ENCODE assay signal across 8 cellular contexts in the genomic region with DNA sequence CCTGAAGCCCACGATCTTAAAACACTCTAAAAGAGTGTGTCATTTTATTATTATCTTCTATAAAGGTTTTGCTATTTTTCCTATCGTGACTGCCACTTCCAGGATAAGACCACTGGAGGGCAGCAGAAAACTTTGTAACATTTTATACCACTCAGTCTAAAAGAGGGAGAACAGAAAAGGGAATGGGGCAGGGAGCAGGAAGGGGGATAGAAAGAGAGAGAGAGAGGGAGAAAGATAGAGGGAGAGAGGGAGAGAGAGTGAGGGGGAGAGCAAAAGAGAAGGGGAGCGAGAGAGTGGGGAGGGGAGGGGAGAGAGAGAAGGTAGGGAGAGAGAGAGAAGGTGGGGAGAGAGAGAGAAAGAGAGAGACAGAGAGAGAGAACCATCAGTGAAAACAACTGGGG. TPM values are rescaled to one million over a fixed set of nuclear protein-coding genes. Genes with fewer than 3 reads are reported as not detected.
DNase-seq lines count a peak whose midpoint lies in the region; ATAC-seq and TF ChIP-seq lines count a peak whose summit lies in the region.

No MANE protein-coding gene starts in this region.

- no peaks in the 10 kb centered on the region for H3K79me2 ChIP-seq in PC-9 (ENCODE audit: low read depth)

- H3F3A ChIP-seq in PC-9 (ENCODE audit: insufficient read depth, low read depth), result no peaks in the 10 kb centered on the region

- H3K27me3 ChIP-seq in PC-9 (ENCODE audit: insufficient read depth, low read depth) (no peaks in the 10 kb centered on the region), left ventricle myocardium inferior (ENCODE audit: low read depth) (no peaks in the 10 kb centered on the region)

- H2AFZ ChIP-seq in PC-9, result 0 out of 2 replicates have a peak overlapping the region, but pooled peaks have one; percentile 31

- H3K9me2 ChIP-seq in PC-9 (ENCODE audit: insufficient read depth), result no peaks in the 10 kb centered on the region

- peak; percentile 45 for ATAC-seq in HG03354 (IDR thresholded peaks at IDR 0.05; ENCODE audit: poor library complexity, severe bottlenecking, unreplicated experiment)
- ATAC-seq in HG03095 (IDR thresholded peaks at IDR 0.05; ENCODE audit: unreplicated experiment), result no peak

- POLR2A ChIA-PET in PC-9 (lab: Charles Lee; ENCODE audit: unreplicated experiment), result no interaction called here

- H3K4me2 ChIP-seq in PC-9, result peak overlapping the region; percentile 23; the same call in 1 of the 2 replicates

- H3K36me3 ChIP-seq in PC-9 (ENCODE audit: low read depth) (no peaks in the 10 kb centered on the region), left ventricle myocardium inferior (no peaks in the 10 kb centered on the region)

- no peaks in the 10 kb centered on the region for H4K20me1 ChIP-seq in PC-9 (ENCODE audit: insufficient read depth)

- intact Hi-C loops in PC-9 (cut with micrococcal nuclease; ENCODE audit: unreplicated experiment), result loop anchor here (1.0 to 10.0 kb wide), 11 partner anchors 34 to 677 kb away; partner anchors contain the start of gene RERG
- intact Hi-C loops in left ventricle myocardium inferior (cut with micrococcal nuclease), result loop anchor here (2.0 to 5.0 kb wide), 2 partner anchors 37 to 151 kb away; no protein-coding TSS in a partner anchor

- no peaks in the 10 kb centered on the region for H3K9me3 ChIP-seq in PC-9 (ENCODE audit: insufficient read depth, low read depth)
- H3K9me3 ChIP-seq in left ventricle myocardium inferior (replicated peaks), result no peaks in the 10 kb centered on the region

- CTCF ChIA-PET in PC-9 (lab: Charles Lee), result interaction anchor here (1.1 kb wide), 1 partner anchor 150 kb away, joined by 3 read pairs; no protein-coding TSS in a partner anchor

- BruUV-seq in PC-9 (replicated peaks; lab: Mats Ljungman, UMichigan), result no TSS peak

- TF ChIP-seq CTCF in PC-9 (conservative IDR thresholded peaks at IDR 0.05) (peak; percentile 93), left ventricle myocardium inferior (IDR thresholded peaks at IDR 0.05; ENCODE audit: borderline replicate concordance) (peak; percentile 85), retinal pigment epithelial cell (conservative IDR thresholded peaks at IDR 0.05; ENCODE audit: low read depth, low read length) (peak; percentile 71)

- peaks cover 33% of the 10 kb centered on the region for H3K4me1 ChIP-seq in PC-9 (replicated peaks; ENCODE audit: insufficient read depth)
- peaks cover 79% of the 10 kb centered on the region for H3K4me1 ChIP-seq in left ventricle myocardium inferior

- no peak overlapping the region for H3K4me3 ChIP-seq in PC-9
- H3K4me3 ChIP-seq in left ventricle myocardium inferior, result no peak overlapping the region
- no peak overlapping the region for H3K4me3 ChIP-seq in retinal pigment epithelial cell (ENCODE audit: low read length)

- peak; percentile 45 for DNase-seq in NCI-H1436 (lab: John Stamatoyannopoulos, UW)
- DNase-seq in NCI-H1436 treated with DMSO at 0.1 percent for 48 hours (lab: John Stamatoyannopoulos, UW), result no peak
- DNase-seq in PC-9, result peak; percentile 40 to 52
- peak; percentile 14 for DNase-seq in activated naive CD8-positive, alpha-beta T cell treated with anti-CD3 and anti-CD28 coated beads, Interleukin-2, amount 50 U/mL, for 16 hours (ENCODE audit: low read depth, low spot score)
- no peak for DNase-seq in left ventricle myocardium inferior
- no peak for DNase-seq in retinal pigment epithelial cell (ENCODE audit: low read depth)

- no peak overlapping the region for H3K27ac ChIP-seq in PC-9
- H3K27ac ChIP-seq in left ventricle myocardium inferior (replicated peaks), result peak overlapping the region; percentile 85

RNA-seq across cellular contexts. Expression of gene ART4, which starts 2.0 kb away (rescaled TPM):
- total RNA-seq in PC-9 (2021), result not detected in 2 replicates
- total RNA-seq in left ventricle myocardium inferior, result 5.0 TPM

RNA-seq across cellular contexts. Expression of gene SMCO3, which starts 31.4 kb away (rescaled TPM):
- total RNA-seq in PC-9 (2021), result not detected in 2 replicates
- total RNA-seq in left ventricle myocardium inferior, result 0.14 TPM

RNA-seq across cellular contexts. Expression of gene MGP, which starts 40.3 kb away (rescaled TPM):
- total RNA-seq in PC-9 (2021), result 79.8 and 89.3 TPM in 2 replicates
- 497 TPM for total RNA-seq in left ventricle myocardium inferior

RNA-seq across cellular contexts. Expression of gene C12orf60, which starts 41.9 kb away (rescaled TPM):
- 3.3 and 4.0 TPM in 2 replicates for total RNA-seq in PC-9 (2021)
- 1.9 TPM for total RNA-seq in left ventricle myocardium inferior

RNA-seq across cellular contexts. Expression of gene WBP11, which starts 42.1 kb away (rescaled TPM):
- total RNA-seq in PC-9 (2021), result 65.8 and 124 TPM in 2 replicates
- 49.7 TPM for total RNA-seq in left ventricle myocardium inferior

Comparison
In these comparisons a context has a peak if more than half of its experiments do, and no peak if none do; other contexts are left out.
1. DNase-seq: peak in NCI-H1436 (single experiment), PC-9 (2 of 2) and activated naive CD8-positive, alpha-beta T cell treated with anti-CD3 and anti-CD28 coated beads, Interleukin-2, amount 50 U/mL, for 16 hours (single experiment); none in NCI-H1436 treated with DMSO at 0.1 percent for 48 hours (single experiment), left ventricle myocardium inferior (single experiment) and retinal pigment epithelial cell (single experiment).
2. Peak in every context shown above with its lines, with median percentiles within 50 percentile points of each other: CTCF ChIP-seq.